In genomic region chr6:109001554-109001953, GRCh38 we compare ENCODE assay signal across 11 cellular contexts.
A peak's percentile ranks its signal among the peaks of the same experiment; 100 is the strongest.
DNase-seq lines count a peak whose midpoint lies in the region; ATAC-seq and TF ChIP-seq lines count a peak whose summit lies in the region.
"Had no signal": no experiment of that assay in that cellular context is flagged by ENCODE, and none has a peak within 500 bp of the region (broad histone marks: within the 10 kb centered on the region; RNA-seq: fewer than 3 reads in every experiment).

No MANE protein-coding gene starts in this region.

- peaks cover 10% of the 10 kb centered on the region for H4K20me1 ChIP-seq in hepatocyte (ENCODE audit: insufficient read depth, poor library complexity, severe bottlenecking)

- H3K27ac Mint-ChIP-seq in T-helper 17 cell: peak overlapping the region; percentile 57
- H3K27ac Mint-ChIP-seq in stimulated activated naive B cell treated with anti-CD40 and anti-IgM and Interleukin-4, amounts not matched to agents 10 μg/mL and 1 μg/mL and 100 μg/mL, for 72 hours: peak overlapping the region; percentile 34

- no peaks in the 10 kb centered on the region for H3K27me3 ChIP-seq in hepatocyte

- DNase-seq in NCI-H1105 (lab: John Stamatoyannopoulos, UW): peak; percentile 16
- no peak for DNase-seq in T-helper 17 cell
- no peak for DNase-seq in hepatocyte (ENCODE audit: low spot score)
- no peak for DNase-seq in stimulated activated naive B cell treated with anti-CD40 and anti-IgM and Interleukin-4, amounts not matched to agents 10 μg/mL and 1 μg/mL and 100 μg/mL, for 72 hours
- DNase-seq in middle frontal gyrus (ENCODE audit: extremely low spot score, low spot score): no peak
- DNase-seq in dedifferentiated amniotic fluid mesenchymal stem cell (ENCODE audit: extremely low spot score): no peak
- DNase-seq: activated T-cell treated with anti-CD3 and anti-CD28 coated beads, Interleukin-2, amount 50 U/mL, for 4 hours; DMS53; stimulated activated naive CD4-positive, alpha-beta T cell; WERI-Rb-1 had no signal

- H3K27me3 Mint-ChIP-seq in T-helper 17 cell: no peaks in the 10 kb centered on the region
- no peaks in the 10 kb centered on the region for H3K27me3 Mint-ChIP-seq in stimulated activated naive B cell treated with anti-CD40 and anti-IgM and Interleukin-4, amounts not matched to agents 10 μg/mL and 1 μg/mL and 100 μg/mL, for 72 hours

- H3K27ac ChIP-seq in hepatocyte: peak overlapping the region; percentile 53
- H3K27ac ChIP-seq: WERI-Rb-1 had no signal

- H3K9me2 ChIP-seq in hepatocyte (replicated peaks; ENCODE audit: insufficient read depth): no peaks in the 10 kb centered on the region

- no peak overlapping the region for H2AFZ ChIP-seq in hepatocyte

- TF ChIP-seq CTCF in hepatocyte (IDR thresholded peaks at IDR 0.05; ENCODE audit: poor library complexity): no peak

- WGBS in hepatocyte (ENCODE audit: low lambda C conversion rate, missing lambda C conversion rate): 49% methylated on average over 2 of the region's 2 CpGs

- H3K36me3 Mint-ChIP-seq in T-helper 17 cell (ENCODE audit: low read depth): peaks cover 7% of the 10 kb centered on the region
- peaks cover 5 to 14% of the 10 kb centered on the region in 2 donors for H3K36me3 Mint-ChIP-seq in stimulated activated naive B cell treated with anti-CD40 and anti-IgM and Interleukin-4, amounts not matched to agents 10 μg/mL and 1 μg/mL and 100 μg/mL, for 72 hours

- H3K4me3 ChIP-seq in hepatocyte: no peak overlapping the region

- H3K4me2 ChIP-seq in hepatocyte: peak overlapping the region; percentile 52

- H3K79me2 ChIP-seq in hepatocyte: peaks cover 59% of the 10 kb centered on the region

- H3K9me3 ChIP-seq in T-helper 17 cell (ENCODE audit: control insufficient read depth, low read length, poor library complexity, severe bottlenecking) (no peaks in the 10 kb centered on the region), hepatocyte (ENCODE audit: low read depth) (no peaks in the 10 kb centered on the region)

- peaks cover 39% of the 10 kb centered on the region for H3K4me1 ChIP-seq in hepatocyte (ENCODE audit: insufficient read depth)

- H3K4me1 Mint-ChIP-seq in T-helper 17 cell: peaks cover 30% of the 10 kb centered on the region
- peaks cover 3 to 10% of the 10 kb centered on the region in 2 donors for H3K4me1 Mint-ChIP-seq in stimulated activated naive B cell treated with anti-CD40 and anti-IgM and Interleukin-4, amounts not matched to agents 10 μg/mL and 1 μg/mL and 100 μg/mL, for 72 hours

- ATAC-seq in T-helper 17 cell: no peak
- ATAC-seq in stimulated activated naive B cell treated with anti-CD40 and anti-IgM and Interleukin-4, amounts not matched to agents 10 μg/mL and 1 μg/mL and 100 μg/mL, for 72 hours (replicated peaks): no peak
- ATAC-seq in HG03469 (IDR thresholded peaks at IDR 0.05; ENCODE audit: unreplicated experiment): no peak

- H3K36me3 ChIP-seq in hepatocyte (replicated peaks; ENCODE audit: insufficient read depth, low read depth): no peaks in the 10 kb centered on the region

- H3K4me3 Mint-ChIP-seq in T-helper 17 cell: peak overlapping the region; percentile 50
- no peak overlapping the region for H3K4me3 Mint-ChIP-seq in stimulated activated naive B cell treated with anti-CD40 and anti-IgM and Interleukin-4, amounts not matched to agents 10 μg/mL and 1 μg/mL and 100 μg/mL, for 72 hours
- H3K4me3 Mint-ChIP-seq: activated T-cell treated with anti-CD3 and anti-CD28 coated beads, Interleukin-2, amount 50 U/mL, for 4 hours had no signal

- H3K9me3 Mint-ChIP-seq in stimulated activated naive B cell treated with anti-CD40 and anti-IgM and Interleukin-4, amounts not matched to agents 10 μg/mL and 1 μg/mL and 100 μg/mL, for 72 hours: no peaks in the 10 kb centered on the region
- H3K9me3 Mint-ChIP-seq: activated T-cell treated with anti-CD3 and anti-CD28 coated beads, Interleukin-2, amount 50 U/mL, for 4 hours had no signal
